In genomic region chr12:52119398-52120254, GRCh38 we compare ENCODE assay signal across 8 cellular contexts. TPM values are rescaled to one million over a fixed set of nuclear protein-coding genes. Genes with fewer than 3 reads are reported as not detected.
DNase-seq lines count a peak whose midpoint lies in the region; TF ChIP-seq lines count a peak whose summit lies in the region.

No MANE protein-coding gene starts in this region.

- no peaks in the 10 kb centered on the region for H3K36me3 ChIP-seq in left ventricle myocardium inferior

- POLR2A ChIA-PET in AG04450 (lab: Yijun Ruan, JAX), result no interaction called here

- peaks cover 17% of the 10 kb centered on the region for H3K4me1 ChIP-seq in left ventricle myocardium inferior

- no peak for DNase-seq in AG04450 (ENCODE audit: low read depth, low spot score)
- DNase-seq in NCI-H2196 treated with DMSO at 0.1 percent for 48 hours (lab: John Stamatoyannopoulos, UW; ENCODE audit: unreplicated experiment), result peak; percentile 88
- peak; percentile 49 for DNase-seq in activated T-cell treated with anti-CD3 and anti-CD28 coated beads, Interleukin-2, amount 50 U/mL, for 1 hour
- peak; percentile 27 for DNase-seq in left ventricle myocardium inferior
- DNase-seq in stimulated activated CD4-positive, alpha-beta T cell treated with anti-CD3 and anti-CD28 coated beads, TNF-alpha, amount 100 ng/mL, for 48 hours (ENCODE audit: low read depth in 3 of 3), result peak in 2 of 3 donors; percentile 17 to 24
- DNase-seq in middle frontal gyrus (ENCODE audit: extremely low spot score, low spot score), result no peak
- no peak for DNase-seq in substantia nigra (lab: John Stamatoyannopoulos, UW)

- no peak overlapping the region for H3K27ac ChIP-seq in AG04450 (ENCODE audit: low read depth, low read length)
- no peak overlapping the region for H3K27ac ChIP-seq in left ventricle myocardium inferior (replicated peaks)
- H3K27ac ChIP-seq in substantia nigra (ENCODE audit: low read depth, low read length, poor library complexity, severe bottlenecking), result no peak overlapping the region

- H3K4me3 ChIP-seq in AG04450 (ENCODE audit: low read depth, low read length) (no peak overlapping the region), left ventricle myocardium inferior (no peak overlapping the region)

- CTCF ChIA-PET in AG04450 (lab: Charles Lee), result interaction anchor here (0.5 to 10.9 kb wide), 16 partner anchors 10 to 1294 kb away, joined by 3 to 228 read pairs (median 4); no protein-coding TSS in a partner anchor

- intact Hi-C loops in left ventricle myocardium inferior (cut with micrococcal nuclease), result no loop called here

- H3K27me3 ChIP-seq in AG04450 (ENCODE audit: control insufficient read depth, insufficient read depth, low read length), result peaks cover 11% of the 10 kb centered on the region
- H3K27me3 ChIP-seq in left ventricle myocardium inferior (ENCODE audit: low read depth), result peaks cover 54% of the 10 kb centered on the region

- peak; percentile 66 for TF ChIP-seq CTCF in AG04450 (IDR thresholded peaks at IDR 0.05; ENCODE audit: low read depth, low read length)
- TF ChIP-seq CTCF in GM12874 (IDR thresholded peaks at IDR 0.05; ENCODE audit: insufficient read depth, low read depth, low read length), result peak; percentile 93
- peak; percentile 70 for TF ChIP-seq CTCF in left ventricle myocardium inferior (IDR thresholded peaks at IDR 0.05; ENCODE audit: borderline replicate concordance)

- H3K9me3 ChIP-seq in AG04450 (ENCODE audit: control insufficient read depth, insufficient read depth, low read length), result no peaks in the 10 kb centered on the region; the same call in 1 of the 2 replicates
- no peaks in the 10 kb centered on the region for H3K9me3 ChIP-seq in left ventricle myocardium inferior (replicated peaks)

RNA-seq across cellular contexts. Expression of gene SMIM41, which starts 40.1 kb away (rescaled TPM):
- not detected in 2 replicates for polyA plus RNA-seq in AG04450 (2011; rRNA removed)
- polyA minus RNA-seq in AG04450 (2011; rRNA and poly(A)+ RNA removed), result not detected in 2 replicates
- 0.30 TPM for total RNA-seq in left ventricle myocardium inferior

RNA-seq across cellular contexts. Expression of gene ATG101, which starts 49.8 kb away (rescaled TPM):
- 97.3 and 112 TPM in 2 replicates for polyA plus RNA-seq in AG04450 (2011; rRNA removed)
- 66.0 and 79.1 TPM in 2 replicates for polyA minus RNA-seq in AG04450 (2011; rRNA and poly(A)+ RNA removed)
- 23.8 TPM for total RNA-seq in left ventricle myocardium inferior

Comparison
In these comparisons a context has a peak if more than half of its experiments do, and no peak if none do; other contexts are left out.
1. DNase-seq: peak in NCI-H2196 treated with DMSO at 0.1 percent for 48 hours (single experiment), activated T-cell treated with anti-CD3 and anti-CD28 coated beads, Interleukin-2, amount 50 U/mL, for 1 hour (single experiment), left ventricle myocardium inferior (single experiment) and stimulated activated CD4-positive, alpha-beta T cell treated with anti-CD3 and anti-CD28 coated beads, TNF-alpha, amount 100 ng/mL, for 48 hours (2 of 3); none in AG04450 (single experiment), middle frontal gyrus (single experiment) and substantia nigra (0 of 49).
2. Peak in every context shown above with its lines, with median percentiles within 50 percentile points of each other: CTCF ChIP-seq.